8 cellular contexts compared by ENCODE assay signal in the genomic region with DNA sequence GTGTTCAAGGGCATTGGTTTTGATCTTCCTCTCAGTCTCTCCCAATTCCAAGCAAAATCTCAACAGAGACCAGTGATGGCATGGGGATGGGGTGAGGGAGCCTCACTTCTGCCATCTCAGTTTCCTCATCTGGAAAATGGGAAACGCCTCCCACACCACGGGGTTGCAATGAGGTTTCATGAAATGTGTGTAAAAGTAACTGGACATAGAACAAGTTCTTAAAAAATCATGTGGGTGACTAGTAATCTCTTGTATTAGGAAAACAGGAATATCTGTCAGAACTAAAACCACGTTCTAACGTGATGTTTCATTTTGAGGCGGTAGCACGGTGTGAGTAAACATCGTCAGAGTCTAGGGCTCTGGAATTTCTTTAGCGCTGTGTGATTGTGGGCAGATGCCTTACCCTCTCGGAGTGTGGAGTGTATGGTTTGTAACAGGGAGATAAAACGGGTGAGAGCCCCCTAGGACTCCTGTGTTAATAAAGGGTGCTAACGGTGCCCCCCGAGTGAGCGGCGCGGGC. TPM values are rescaled to one million over a fixed set of nuclear protein-coding genes. Genes with fewer than 3 reads are reported as not detected.
DNase-seq lines count a peak whose midpoint lies in the region; ATAC-seq and TF ChIP-seq lines count a peak whose summit lies in the region.

No MANE protein-coding gene starts in this region.

- intact Hi-C loops in heart right ventricle (cut with DNase I) (loop anchor here in 3 of 10 donors (2.0 to 10.0 kb wide), 3 partner anchors 167 to 171 kb away; a partner anchor contains a TSS), Right ventricle myocardium inferior (cut with DNase I) (no loop called here)

- peaks cover 0 to 13% (median 0%) of the 10 kb centered on the region in 7 donors for H3K27me3 ChIP-seq in heart right ventricle
- peaks cover 5% of the 10 kb centered on the region for H3K27me3 ChIP-seq in thymus (ENCODE audit: control insufficient read depth, insufficient read depth)

- H3K36me3 ChIP-seq in heart right ventricle (no peaks in the 10 kb centered on the region), thymus (ENCODE audit: control insufficient read depth, insufficient read depth) (no peaks in the 10 kb centered on the region)

- H3K4me3 ChIP-seq in heart right ventricle: peak overlapping the region in 9 of 10 donors; percentile 70 to 89 (median 80)
- peak overlapping the region; percentile 51 for H3K4me3 ChIP-seq in thymus (ENCODE audit: low read length)

- H3K36me3 Mint-ChIP-seq in activated naive CD8-positive, alpha-beta T cell treated with anti-CD3 and anti-CD28 coated beads, Interleukin-2, amount 10 ng/mL, durations not matched to agents 7 days and 5 days: no peaks in the 10 kb centered on the region

- no peak for TF ChIP-seq CTCF in heart right ventricle (IDR thresholded peaks at IDR 0.05)
- no peak for TF ChIP-seq CTCF in GM13976 (IDR thresholded peaks at IDR 0.05; ENCODE audit: borderline replicate concordance, control extremely low read depth, extremely low read depth, insufficient read depth, missing control alignments)

- H3K9me3 ChIP-seq in heart right ventricle (no peaks in the 10 kb centered on the region), thymus (ENCODE audit: control insufficient read depth) (no peaks in the 10 kb centered on the region)

- H3K9me3 Mint-ChIP-seq in activated naive CD8-positive, alpha-beta T cell treated with anti-CD3 and anti-CD28 coated beads, Interleukin-2, amount 10 ng/mL, durations not matched to agents 7 days and 5 days: no peaks in the 10 kb centered on the region

- 5 to 6% methylated on average over 15 of the region's 15 CpGs for WGBS in heart right ventricle, 2 donors
- 3% methylated on average over 15 of the region's 15 CpGs for WGBS in thymus

- H3K27ac ChIP-seq in heart right ventricle (peak overlapping the region in 5 of 10 donors; percentile 37 to 57 (median 46)), thymus (ENCODE audit: low read depth) (no peak overlapping the region)

- peaks cover 27% of the 10 kb centered on the region for H3K27me3 Mint-ChIP-seq in activated naive CD8-positive, alpha-beta T cell treated with anti-CD3 and anti-CD28 coated beads, Interleukin-2, amount 10 ng/mL, durations not matched to agents 7 days and 5 days

- POLR2A ChIA-PET in activated naive CD8-positive, alpha-beta T cell treated with anti-CD3 and anti-CD28 coated beads, Interleukin-2, amount 10 ng/mL, durations not matched to agents 7 days and 5 days (lab: Charles Lee): interaction anchor here (1.0 to 1.7 kb wide), 3 partner anchors 12 to 166 kb away, joined by 3 to 9 read pairs (median 4); a partner anchor contains a TSS

- in situ Hi-C loops in GM13976 (cut with MboI; ENCODE audit: low sequenced_read_pairs, unreplicated experiment): no loop called here

- peak overlapping the region; percentile 80 for H3K4me3 Mint-ChIP-seq in activated naive CD8-positive, alpha-beta T cell treated with anti-CD3 and anti-CD28 coated beads, Interleukin-2, amount 10 ng/mL, durations not matched to agents 7 days and 5 days

- H3K4me1 ChIP-seq in heart right ventricle: peaks cover 0 to 33% (median 15%) of the 10 kb centered on the region in 9 donors
- H3K4me1 ChIP-seq in thymus (ENCODE audit: control insufficient read depth, insufficient read depth, low read length): peaks cover 4% of the 10 kb centered on the region

- H3K4me1 Mint-ChIP-seq in activated naive CD8-positive, alpha-beta T cell treated with anti-CD3 and anti-CD28 coated beads, Interleukin-2, amount 10 ng/mL, durations not matched to agents 7 days and 5 days: peaks cover 13% of the 10 kb centered on the region

- DNase-seq in heart right ventricle (no peak), Right ventricle myocardium inferior (ENCODE audit: missing footprints) (no peak), kidney glomerular epithelial cell (lab: John Stamatoyannopoulos, UW) (peak; percentile 48), GM13976 (ENCODE audit: low spot score) (no peak), middle frontal gyrus (ENCODE audit: extremely low spot score, low spot score) (no peak)
- no peak for DNase-seq in activated naive CD8-positive, alpha-beta T cell treated with anti-CD3 and anti-CD28 coated beads, Interleukin-2, amount 10 ng/mL, durations not matched to agents 7 days and 5 days

- ATAC-seq in heart right ventricle (no peak), Right ventricle myocardium inferior (no peak), HG03280 (IDR thresholded peaks at IDR 0.05; ENCODE audit: unreplicated experiment) (peak; percentile 31)
- no peak for ATAC-seq in activated naive CD8-positive, alpha-beta T cell treated with anti-CD3 and anti-CD28 coated beads, Interleukin-2, amount 10 ng/mL, durations not matched to agents 7 days and 5 days (ENCODE audit: low read depth)

- peak overlapping the region; percentile 46 for H3K27ac Mint-ChIP-seq in activated naive CD8-positive, alpha-beta T cell treated with anti-CD3 and anti-CD28 coated beads, Interleukin-2, amount 10 ng/mL, durations not matched to agents 7 days and 5 days

RNA-seq across cellular contexts. Expression of a gene that starts 55.5 kb away (rescaled TPM):
- total RNA-seq in heart right ventricle (10 to 100 TPM in 1 of 10 donors, 1 to 10 TPM in 9; 3.0 to 10.5 (median 6.2) TPM), Right ventricle myocardium inferior (2.0 TPM)
- polyA plus RNA-seq in heart right ventricle (1 to 10 TPM in 1 of 2 donors, under 1 TPM in 1; 0.88 to 1.7 TPM), thymus (0.82 TPM)
- total RNA-seq in activated naive CD8-positive, alpha-beta T cell treated with anti-CD3 and anti-CD28 coated beads, Interleukin-2, amount 10 ng/mL, durations not matched to agents 7 days and 5 days: 1 to 10 TPM; 3.3 to 4.0 TPM
